ENCODE assay signal across 11 cellular contexts in genomic region chr13:97308735-97309429, GRCh38.
DNase-seq lines count a peak whose midpoint lies in the region; ATAC-seq and TF ChIP-seq lines count a peak whose summit lies in the region.
"Had no signal": no experiment of that assay in that cellular context is flagged by ENCODE, and none has a peak within 500 bp of the region (broad histone marks: within the 10 kb centered on the region; RNA-seq: fewer than 3 reads in every experiment).

No MANE protein-coding gene starts in this region.

- H3K4me3 Mint-ChIP-seq in HFFc6 = peak overlapping the region; percentile 75
- H3K4me3 Mint-ChIP-seq in stimulated activated effector memory CD8-positive, alpha-beta T cell treated with anti-CD3 and anti-CD28 coated beads, Interleukin-12 subunit alpha, Interleukin-12 subunit beta, amount 100 ng/mL, for 72 hours = no peak overlapping the region
- H3K4me3 Mint-ChIP-seq in activated T-cell treated with anti-CD3 and anti-CD28 coated beads, Interleukin-2, amount 50 U/mL, for 24 hours = no peak overlapping the region
- H3K4me3 Mint-ChIP-seq in activated T-helper 1 cell treated with anti-CD3 and anti-CD28 coated beads, Interleukin-12 subunit alpha, Interleukin-12 subunit beta, Interleukin-2, Interleukin-4 antibody, amounts not matched to agents 30 ng/mL and 10 ng/mL and 1 ng/mL, durations not matched to agents 14 hours and 24 hours and 36 hours = no peak overlapping the region
- H3K4me3 Mint-ChIP-seq: activated T-cell treated with anti-CD3 and anti-CD28 coated beads, Interleukin-2, amount 50 U/mL, for 4 hours had no signal

- TF ChIP-seq CTCF in HFFc6 (IDR thresholded peaks at IDR 0.05) = no peak

- DNase-seq in HFFc6 = peak; percentile 55
- DNase-seq in stimulated activated effector memory CD8-positive, alpha-beta T cell treated with anti-CD3 and anti-CD28 coated beads, Interleukin-12 subunit alpha, Interleukin-12 subunit beta, amount 100 ng/mL, for 72 hours (ENCODE audit: low spot score in 2 of 2) = no peak
- DNase-seq in activated T-cell treated with anti-CD3 and anti-CD28 coated beads, Interleukin-2, amount 50 U/mL, for 24 hours = no peak
- no peak for DNase-seq in COLO668 (lab: John Stamatoyannopoulos, UW; ENCODE audit: unreplicated experiment)
- no peak for DNase-seq in activated T-helper 1 cell treated with anti-CD3 and anti-CD28 coated beads, Interleukin-12 subunit alpha, Interleukin-12 subunit beta, Interleukin-2, Interleukin-4 antibody, amounts not matched to agents 30 ng/mL and 10 ng/mL and 1 ng/mL, durations not matched to agents 14 hours and 24 hours and 36 hours (ENCODE audit: low spot score)
- DNase-seq: activated T-cell treated with anti-CD3 and anti-CD28 coated beads, Interleukin-2, amount 50 U/mL, for 4 hours; tibial artery had no signal

- no peaks in the 10 kb centered on the region for H3K27me3 ChIP-seq in layer of hippocampus (ENCODE audit: control insufficient read depth, insufficient read depth, low read length)
- H3K27me3 ChIP-seq: cardiac muscle cell, tibial artery had no signal

- peak; percentile 72 for ATAC-seq in stimulated activated effector memory CD8-positive, alpha-beta T cell treated with anti-CD3 and anti-CD28 coated beads, Interleukin-12 subunit alpha, Interleukin-12 subunit beta, amount 100 ng/mL, for 72 hours
- no peak for ATAC-seq in HG02759 (IDR thresholded peaks at IDR 0.05; ENCODE audit: unreplicated experiment)
- ATAC-seq: activated T-cell treated with anti-CD3 and anti-CD28 coated beads, Interleukin-2, amount 50 U/mL, for 4 hours had no signal

- H3K4me1 Mint-ChIP-seq in HFFc6 (ENCODE audit: low read depth) = peaks cover 73% of the 10 kb centered on the region
- H3K4me1 Mint-ChIP-seq in stimulated activated effector memory CD8-positive, alpha-beta T cell treated with anti-CD3 and anti-CD28 coated beads, Interleukin-12 subunit alpha, Interleukin-12 subunit beta, amount 100 ng/mL, for 72 hours = peaks cover 37% of the 10 kb centered on the region
- H3K4me1 Mint-ChIP-seq in activated T-cell treated with anti-CD3 and anti-CD28 coated beads, Interleukin-2, amount 50 U/mL, for 24 hours (ENCODE audit: low read depth) = peaks cover 13% of the 10 kb centered on the region
- no peaks in the 10 kb centered on the region for H3K4me1 Mint-ChIP-seq in activated T-helper 1 cell treated with anti-CD3 and anti-CD28 coated beads, Interleukin-12 subunit alpha, Interleukin-12 subunit beta, Interleukin-2, Interleukin-4 antibody, amounts not matched to agents 30 ng/mL and 10 ng/mL and 1 ng/mL, durations not matched to agents 14 hours and 24 hours and 36 hours (ENCODE audit: low read depth)

- H3K36me3 Mint-ChIP-seq in HFFc6 (ENCODE audit: low read depth) = peaks cover 52% of the 10 kb centered on the region
- H3K36me3 Mint-ChIP-seq in stimulated activated effector memory CD8-positive, alpha-beta T cell treated with anti-CD3 and anti-CD28 coated beads, Interleukin-12 subunit alpha, Interleukin-12 subunit beta, amount 100 ng/mL, for 72 hours = peaks cover 5% of the 10 kb centered on the region
- peaks cover 6% of the 10 kb centered on the region for H3K36me3 Mint-ChIP-seq in activated T-cell treated with anti-CD3 and anti-CD28 coated beads, Interleukin-2, amount 50 U/mL, for 24 hours (ENCODE audit: low read depth)
- peaks cover 3% of the 10 kb centered on the region for H3K36me3 Mint-ChIP-seq in activated T-helper 1 cell treated with anti-CD3 and anti-CD28 coated beads, Interleukin-12 subunit alpha, Interleukin-12 subunit beta, Interleukin-2, Interleukin-4 antibody, amounts not matched to agents 30 ng/mL and 10 ng/mL and 1 ng/mL, durations not matched to agents 14 hours and 24 hours and 36 hours (ENCODE audit: low read depth)

- H3K27ac ChIP-seq in angular gyrus (ENCODE audit: low read depth, low read length) (peak overlapping the region; percentile 54), layer of hippocampus (ENCODE audit: low read depth, low read length) (peak overlapping the region; percentile 58)

- intact Hi-C loops in activated T-helper 1 cell treated with anti-CD3 and anti-CD28 coated beads, Interleukin-12 subunit alpha, Interleukin-12 subunit beta, Interleukin-2, Interleukin-4 antibody, amounts not matched to agents 30 ng/mL and 10 ng/mL and 1 ng/mL, durations not matched to agents 14 hours and 24 hours and 36 hours (cut with micrococcal nuclease) = no loop called here

- H3K27ac Mint-ChIP-seq in HFFc6 = peak overlapping the region; percentile 90
- H3K27ac Mint-ChIP-seq in stimulated activated effector memory CD8-positive, alpha-beta T cell treated with anti-CD3 and anti-CD28 coated beads, Interleukin-12 subunit alpha, Interleukin-12 subunit beta, amount 100 ng/mL, for 72 hours = no peak overlapping the region
- no peak overlapping the region for H3K27ac Mint-ChIP-seq in activated T-cell treated with anti-CD3 and anti-CD28 coated beads, Interleukin-2, amount 50 U/mL, for 24 hours
- H3K27ac Mint-ChIP-seq in activated T-helper 1 cell treated with anti-CD3 and anti-CD28 coated beads, Interleukin-12 subunit alpha, Interleukin-12 subunit beta, Interleukin-2, Interleukin-4 antibody, amounts not matched to agents 30 ng/mL and 10 ng/mL and 1 ng/mL, durations not matched to agents 14 hours and 24 hours and 36 hours = no peak overlapping the region

- no peaks in the 10 kb centered on the region for H3K9me3 Mint-ChIP-seq in HFFc6
- no peaks in the 10 kb centered on the region for H3K9me3 Mint-ChIP-seq in stimulated activated effector memory CD8-positive, alpha-beta T cell treated with anti-CD3 and anti-CD28 coated beads, Interleukin-12 subunit alpha, Interleukin-12 subunit beta, amount 100 ng/mL, for 72 hours
- no peaks in the 10 kb centered on the region for H3K9me3 Mint-ChIP-seq in activated T-cell treated with anti-CD3 and anti-CD28 coated beads, Interleukin-2, amount 50 U/mL, for 24 hours
- peaks cover 3% of the 10 kb centered on the region for H3K9me3 Mint-ChIP-seq in activated T-helper 1 cell treated with anti-CD3 and anti-CD28 coated beads, Interleukin-12 subunit alpha, Interleukin-12 subunit beta, Interleukin-2, Interleukin-4 antibody, amounts not matched to agents 30 ng/mL and 10 ng/mL and 1 ng/mL, durations not matched to agents 14 hours and 24 hours and 36 hours
- H3K9me3 Mint-ChIP-seq: activated T-cell treated with anti-CD3 and anti-CD28 coated beads, Interleukin-2, amount 50 U/mL, for 4 hours had no signal

- peaks cover 4% of the 10 kb centered on the region for H3K27me3 Mint-ChIP-seq in HFFc6 (ENCODE audit: insufficient read depth)
- no peaks in the 10 kb centered on the region for H3K27me3 Mint-ChIP-seq in activated T-cell treated with anti-CD3 and anti-CD28 coated beads, Interleukin-2, amount 50 U/mL, for 24 hours
- no peaks in the 10 kb centered on the region for H3K27me3 Mint-ChIP-seq in activated T-helper 1 cell treated with anti-CD3 and anti-CD28 coated beads, Interleukin-12 subunit alpha, Interleukin-12 subunit beta, Interleukin-2, Interleukin-4 antibody, amounts not matched to agents 30 ng/mL and 10 ng/mL and 1 ng/mL, durations not matched to agents 14 hours and 24 hours and 36 hours (ENCODE audit: insufficient read depth)
